ENCODE assay signal across 21 cellular contexts in genomic region chr12:91959220-91959619, GRCh38.
DNase-seq lines count a peak whose midpoint lies in the region; ATAC-seq and TF ChIP-seq lines count a peak whose summit lies in the region.
"Had no signal": no experiment of that assay in that cellular context is flagged by ENCODE, and none has a peak within 500 bp of the region (broad histone marks: within the 10 kb centered on the region; RNA-seq: fewer than 3 reads in every experiment).

No MANE protein-coding gene starts in this region.

- TF ChIP-seq CTCF in IMR-90 (conservative IDR thresholded peaks at IDR 0.05; ENCODE audit: low read depth, low read length) = no peak
- no peak for TF ChIP-seq CTCF in foreskin keratinocyte (conservative IDR thresholded peaks at IDR 0.05)
- TF ChIP-seq CTCF in smooth muscle cell (IDR thresholded peaks at IDR 0.05; ENCODE audit: borderline replicate concordance, insufficient read depth, poor library complexity, severe bottlenecking) = no peak

- CTCF ChIA-PET in IMR-90 (lab: Yijun Ruan, JAX) = interaction anchor here (0.6 kb wide), 1 partner anchor 1921 kb away, joined by 3 read pairs; no protein-coding TSS in a partner anchor

- no TSS peak for BruUV-seq in IMR-90 (replicated peaks; lab: Mats Ljungman, UMichigan)

- no peak for TF ChIP-seq POLR2A in IMR-90 (IDR thresholded peaks at IDR 0.05; ENCODE audit: low read depth, low read length)

- H3K4me2 ChIP-seq in IMR-90 (ENCODE audit: low read depth, low read length) = no peak overlapping the region
- no peak overlapping the region for H3K4me2 ChIP-seq in smooth muscle cell
- H3K4me2 ChIP-seq: A549; BLaER1 treated with 17β-estradiol and CSF1 and Interleukin-3, amounts not matched to agents 10 nM and 100 nM; GM23338 had no signal

- H3K14ac ChIP-seq in IMR-90 (replicated peaks; ENCODE audit: low read depth, low read length) = no peak overlapping the region

- H4K5ac ChIP-seq in IMR-90 (ENCODE audit: low read depth, low read length) = peak overlapping the region; percentile 34; the same call in 1 of the 2 replicates

- POLR2A ChIA-PET in IMR-90 (lab: Charles Lee; ENCODE audit: unreplicated experiment) = interaction anchor here (0.5 kb wide), 1 partner anchor 411 kb away, joined by 3 read pairs; no protein-coding TSS in a partner anchor

- H3K36me3 Mint-ChIP-seq in activated T-helper 17 cell treated with anti-CD3 and anti-CD28 coated beads, Interleukin-2, amount 50 U/mL, for 72 hours (ENCODE audit: low read depth) = no peaks in the 10 kb centered on the region

- H3K27me3 ChIP-seq in IMR-90 (ENCODE audit: control insufficient read depth, insufficient read depth, low read length) (no peaks in the 10 kb centered on the region), foreskin keratinocyte (no peaks in the 10 kb centered on the region), smooth muscle cell (ENCODE audit: low read depth) (no peaks in the 10 kb centered on the region)
- H3K27me3 ChIP-seq: BE2C; BLaER1 treated with 17β-estradiol and CSF1 and Interleukin-3, amounts not matched to agents 10 nM and 100 nM had no signal

- peak overlapping the region; percentile 65; the same call in 1 of the 2 replicates for H2BK120ac ChIP-seq in IMR-90 (ENCODE audit: low read depth, low read length)

- peaks cover 2% of the 10 kb centered on the region; the same call in 1 of the 2 replicates for H3K9me3 ChIP-seq in IMR-90 (ENCODE audit: control insufficient read depth, insufficient read depth, low read length)
- H3K9me3 ChIP-seq in smooth muscle cell (replicated peaks; ENCODE audit: low read depth) = no peaks in the 10 kb centered on the region
- H3K9me3 ChIP-seq: A549, BE2C had no signal

- DNase-seq in IMR-90 (no peak), foreskin keratinocyte (no peak), smooth muscle cell (lab: John Stamatoyannopoulos, UW; ENCODE audit: unreplicated experiment) (no peak), G401 (ENCODE audit: low spot score) (no peak)
- DNase-seq: 8988T; ACHN; AML-193; BE2C; CD4-positive, alpha-beta T cell; CD8-positive, alpha-beta memory T cell; DMS 273 treated with DMSO at 0.1 percent for 48 hours; DMS79; GF-D8; H9 had no signal

- H3K18ac ChIP-seq in IMR-90 (ENCODE audit: low read depth, low read length) = 0 out of 2 replicates have a peak overlapping the region, but pooled peaks have one; percentile 51

- 0 out of 2 replicates have a peak, but pooled peaks cover 3% of the 10 kb centered on the region for H3K9me1 ChIP-seq in IMR-90 (ENCODE audit: insufficient read depth, low read length)

- H3K4me3 ChIP-seq in IMR-90 (ENCODE audit: insufficient read depth, low read depth, low read length) = no peak overlapping the region
- H3K4me3 ChIP-seq in smooth muscle cell = no peak overlapping the region
- H3K4me3 ChIP-seq: A549; BLaER1 treated with 17β-estradiol and CSF1 and Interleukin-3, amounts not matched to agents 10 nM and 100 nM; GM23338 had no signal

- dilution Hi-C loops in IMR-90 (cut with HindIII; ENCODE audit: low sequenced_read_pairs, unreplicated experiment) = no loop called here

- no peak for TF ChIP-seq RAD21 in IMR-90 (IDR thresholded peaks at IDR 0.05; ENCODE audit: low read length)

- no peak overlapping the region; the same call in 1 of the 2 replicates for H4K91ac ChIP-seq in IMR-90 (ENCODE audit: insufficient read depth, low read depth, low read length)

- intact Hi-C loops in IMR-90 (cut with micrococcal nuclease) = no loop called here

- H2BK5ac ChIP-seq in IMR-90 (ENCODE audit: low read depth, low read length, poor library complexity, severe bottlenecking) = no peak overlapping the region

- H3K9me3 Mint-ChIP-seq in activated T-helper 17 cell treated with anti-CD3 and anti-CD28 coated beads, Interleukin-2, amount 50 U/mL, for 72 hours = peaks cover 8% of the 10 kb centered on the region
- H3K9me3 Mint-ChIP-seq: GM23338, H9 had no signal

- peak overlapping the region in 1 of 2 experiments; percentile 29; a peak in 1 of 4 replicates for H4K8ac ChIP-seq in IMR-90 (ENCODE audit: low read depth in 2 of 2, low read length in 2 of 2)

- no peak overlapping the region for H2AK5ac ChIP-seq in IMR-90 (ENCODE audit: low read depth, low read length)

- in situ Hi-C loops in IMR-90 (cut with MboI; ENCODE audit: low sequenced_read_pairs) (no loop called here), G401 (cut with HindIII; ENCODE audit: low sequenced_read_pairs) (no loop called here)

- no peak overlapping the region for H2AK9ac ChIP-seq in IMR-90 (replicated peaks; ENCODE audit: low read depth, low read length, poor library complexity)

- no peaks in the 10 kb centered on the region for H3F3A ChIP-seq in smooth muscle cell (ENCODE audit: low read depth)

- ATAC-seq in IMR-90 (ENCODE audit: low read depth) (no peak), foreskin keratinocyte (no peak), HG03442 (IDR thresholded peaks at IDR 0.05; ENCODE audit: unreplicated experiment) (no peak)
- no peak for ATAC-seq in activated T-helper 17 cell treated with anti-CD3 and anti-CD28 coated beads, Interleukin-2, amount 50 U/mL, for 72 hours (replicated peaks)
- ATAC-seq: A549, GM23338, HCT116 had no signal

- H4K20me1 ChIP-seq in IMR-90 (ENCODE audit: insufficient read depth, low read length) = no peaks in the 10 kb centered on the region
- no peaks in the 10 kb centered on the region for H4K20me1 ChIP-seq in smooth muscle cell (ENCODE audit: low read depth)
- H4K20me1 ChIP-seq: BLaER1 treated with 17β-estradiol and CSF1 and Interleukin-3, amounts not matched to agents 10 nM and 100 nM had no signal

- H3K56ac ChIP-seq in IMR-90 (ENCODE audit: extremely low read depth, insufficient read depth, low read length) = no peak overlapping the region

- H3K23ac ChIP-seq in IMR-90 (ENCODE audit: low read depth, low read length) = no peak overlapping the region

- no peaks in the 10 kb centered on the region for H3K79me1 ChIP-seq in IMR-90 (ENCODE audit: low read depth in 1 of 2, low read length in 2 of 2)

- H3K4me1 ChIP-seq in IMR-90 (ENCODE audit: control insufficient read depth, insufficient read depth, low read length) = peaks cover 6% of the 10 kb centered on the region
- no peaks in the 10 kb centered on the region for H3K4me1 ChIP-seq in foreskin keratinocyte
- no peaks in the 10 kb centered on the region for H3K4me1 ChIP-seq in smooth muscle cell (ENCODE audit: low read depth)
- H3K4me1 ChIP-seq: A549; BE2C; BLaER1 treated with 17β-estradiol and CSF1 and Interleukin-3, amounts not matched to agents 10 nM and 100 nM had no signal

- H2AFZ ChIP-seq in IMR-90 (replicated peaks; ENCODE audit: low read length, poor library complexity) = no peak overlapping the region
- no peak overlapping the region for H2AFZ ChIP-seq in smooth muscle cell (ENCODE audit: low read depth)
- H2AFZ ChIP-seq: GM23338 had no signal

- no peak overlapping the region for H3K27ac Mint-ChIP-seq in activated T-helper 17 cell treated with anti-CD3 and anti-CD28 coated beads, Interleukin-2, amount 50 U/mL, for 72 hours
- H3K27ac Mint-ChIP-seq: CD14-positive monocyte; CD4-positive, alpha-beta T cell; GM23338; H9 had no signal

- no peak overlapping the region for H2BK15ac ChIP-seq in IMR-90 (ENCODE audit: low read depth, low read length)

- H3K27me3 Mint-ChIP-seq in activated T-helper 17 cell treated with anti-CD3 and anti-CD28 coated beads, Interleukin-2, amount 50 U/mL, for 72 hours = no peaks in the 10 kb centered on the region
- H3K27me3 Mint-ChIP-seq: CD4-positive, alpha-beta T cell; CD8-positive, alpha-beta memory T cell had no signal

- H3K4me1 Mint-ChIP-seq in activated T-helper 17 cell treated with anti-CD3 and anti-CD28 coated beads, Interleukin-2, amount 50 U/mL, for 72 hours = peaks cover 6% of the 10 kb centered on the region
- H3K4me1 Mint-ChIP-seq: CD14-positive monocyte; CD8-positive, alpha-beta memory T cell; GM23338; H9 had no signal

- WGBS in IMR-90 (ENCODE audit: extremely low coverage in 2 of 2, insufficient read length in 1 of 2), 2 experiments = 97% methylated on average over 6 of the region's 10 CpGs; no CpG with 5 or more reads in 1 of the 2 experiments
- WGBS in smooth muscle cell (ENCODE audit: low lambda C conversion rate) = 94% methylated on average over 10 of the region's 10 CpGs

- H3K9ac ChIP-seq in IMR-90 (ENCODE audit: low read depth, low read length) = no peak overlapping the region
- H3K9ac ChIP-seq in smooth muscle cell (ENCODE audit: low read depth) = no peak overlapping the region
- H3K9ac ChIP-seq: BLaER1 treated with 17β-estradiol and CSF1 and Interleukin-3, amounts not matched to agents 10 nM and 100 nM had no signal

- H3K36me3 ChIP-seq in IMR-90 (ENCODE audit: control insufficient read depth, insufficient read depth, low read length) (no peaks in the 10 kb centered on the region), smooth muscle cell (ENCODE audit: low read depth) (no peaks in the 10 kb centered on the region)
- H3K36me3 ChIP-seq: BE2C; BLaER1 treated with 17β-estradiol and CSF1 and Interleukin-3, amounts not matched to agents 10 nM and 100 nM had no signal

- no peak overlapping the region for H3K4me3 Mint-ChIP-seq in activated T-helper 17 cell treated with anti-CD3 and anti-CD28 coated beads, Interleukin-2, amount 50 U/mL, for 72 hours
- H3K4me3 Mint-ChIP-seq: CD14-positive monocyte; CD4-positive, alpha-beta T cell; CD8-positive, alpha-beta memory T cell; GM23338; H9 had no signal

- H3K27ac ChIP-seq in IMR-90 (ENCODE audit: insufficient read depth, low read length) = no peak overlapping the region
- peak overlapping the region; percentile 37 for H3K27ac ChIP-seq in foreskin keratinocyte
- H3K27ac ChIP-seq in smooth muscle cell (ENCODE audit: low read depth) = peak overlapping the region; percentile 7
- H3K27ac ChIP-seq: A549; BLaER1 treated with 17β-estradiol and CSF1 and Interleukin-3, amounts not matched to agents 10 nM and 100 nM had no signal

- peak overlapping the region; percentile 35; the same call in 1 of the 2 replicates for H3K4ac ChIP-seq in IMR-90 (ENCODE audit: low read depth, low read length)

- H3K79me2 ChIP-seq in smooth muscle cell (ENCODE audit: low read depth) = no peaks in the 10 kb centered on the region

- peak overlapping the region; percentile 48 for H2BK20ac ChIP-seq in IMR-90 (ENCODE audit: low read depth, low read length)

TF ChIP-seq in IMR-90, 13 proteins besides CTCF, POLR2A, EP300 and RAD21 (continues in another document):
- TF ChIP-seq NFE2L2 (IDR thresholded peaks at IDR 0.05; ENCODE audit: low read depth, low read length) (no peak), MAZ (IDR thresholded peaks at IDR 0.05; ENCODE audit: borderline replicate concordance, low read depth, low read length) (no peak), RFX5 (IDR thresholded peaks at IDR 0.05; ENCODE audit: low read depth, low read length) (no peak), CHD1 (IDR thresholded peaks at IDR 0.05; ENCODE audit: low read depth, low read length) (no peak), CEBPB (IDR thresholded peaks at IDR 0.05; ENCODE audit: low read depth, low read length) (no peak), MAFK (IDR thresholded peaks at IDR 0.05; ENCODE audit: low read depth, low read length) (no peak), RCOR1 (IDR thresholded peaks at IDR 0.05; ENCODE audit: insufficient replicate concordance, low read length) (no peak)
